8 cellular contexts compared by ENCODE assay signal in the genomic region with DNA sequence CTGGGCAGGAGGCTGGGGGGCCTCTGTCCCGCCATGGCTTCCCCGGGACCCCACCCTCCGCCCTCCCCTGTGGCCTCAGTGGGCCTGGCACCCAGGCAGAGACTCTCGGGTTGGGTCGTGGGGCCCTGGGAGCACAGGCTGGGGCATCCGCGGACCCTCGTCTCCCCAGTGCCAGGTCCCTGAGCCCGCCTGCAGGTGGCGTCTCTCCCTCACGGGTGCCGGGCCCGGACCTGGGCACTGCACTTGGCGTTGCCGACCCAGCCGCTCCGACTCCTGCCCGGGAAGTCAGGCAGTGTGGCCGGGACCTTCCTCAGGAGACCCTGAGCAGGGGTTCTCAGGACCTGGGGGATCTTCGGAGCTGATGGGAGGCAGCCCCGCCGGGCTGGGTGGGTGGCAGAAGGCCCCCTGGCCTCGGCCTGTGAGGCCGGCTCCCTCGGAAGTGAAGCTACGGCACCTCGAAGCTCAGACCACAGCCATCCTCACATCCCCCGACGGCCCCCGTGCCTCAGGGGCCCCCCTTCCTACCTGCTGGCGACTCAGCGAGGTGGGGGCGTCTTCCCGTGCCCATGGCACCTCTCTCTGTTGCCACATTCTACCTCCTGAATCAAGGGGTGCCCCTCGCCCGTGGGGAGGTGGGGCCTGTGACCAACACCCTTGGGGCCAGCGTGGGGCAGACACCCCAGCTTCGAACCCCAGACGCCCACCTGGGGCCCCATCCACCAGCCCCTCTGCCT. TPM values are rescaled to one million over a fixed set of nuclear protein-coding genes. Genes with fewer than 3 reads are reported as not detected.
A peak's percentile ranks its signal among the peaks of the same experiment; 100 is the strongest.
DNase-seq lines count a peak whose midpoint lies in the region; ATAC-seq and TF ChIP-seq lines count a peak whose summit lies in the region.

No MANE protein-coding gene starts in this region.

- CTCF ChIA-PET in Calu3 (lab: Charles Lee) = interaction anchor here (1.0 to 2.4 kb wide), 4 partner anchors 34 to 169 kb away, joined by 4 to 17 read pairs (median 8); no protein-coding TSS in a partner anchor
- CTCF ChIA-PET in activated CD4-positive, alpha-beta memory T cell treated with anti-CD3 and anti-CD28 coated beads for 36 hours (lab: Charles Lee) = interaction anchor here (0.6 to 3.4 kb wide), 57 partner anchors 8 to 318 kb away, joined by 3 to 74 read pairs (median 5); partner anchors contain the start of genes B3GALT6, C1QTNF12, CCNL2 and ISG15

- H3K9me3 Mint-ChIP-seq in Calu3 (ENCODE audit: low read depth, unreplicated experiment) (no peaks in the 10 kb centered on the region), H9 (peaks cover 8 to 9% of the 10 kb centered on the region in 2 experiments; a peak in 4 of 5 replicates), memory B cell (no peaks in the 10 kb centered on the region)
- H3K9me3 Mint-ChIP-seq in activated CD4-positive, alpha-beta memory T cell treated with anti-CD3 and anti-CD28 coated beads for 36 hours = peaks cover 3% of the 10 kb centered on the region

- H2BK12ac ChIP-seq in H9 (ENCODE audit: insufficient read length, low read depth, low read length) = no peak overlapping the region

- no CpG with 5 or more reads among the region's 39 CpGs for WGBS in H9 (ENCODE audit: extremely low coverage, insufficient read length, low lambda C conversion rate)

- H3K4me1 Mint-ChIP-seq in Calu3 (ENCODE audit: low read depth, unreplicated experiment) (peaks cover 8% of the 10 kb centered on the region), H9 (peaks cover 0 to 2% of the 10 kb centered on the region in 2 experiments; a peak in 2 of 4 replicates), memory B cell (peaks cover 13% of the 10 kb centered on the region)
- H3K4me1 Mint-ChIP-seq in activated CD4-positive, alpha-beta memory T cell treated with anti-CD3 and anti-CD28 coated beads for 36 hours (ENCODE audit: low read depth) = peaks cover 6% of the 10 kb centered on the region

- peaks cover 1% of the 10 kb centered on the region; the same call in 1 of the 2 replicates for H3K27me3 ChIP-seq in H9 (ENCODE audit: insufficient read depth, low read length)
- peaks cover 3 to 11% of the 10 kb centered on the region in 2 donors for H3K27me3 ChIP-seq in duodenal mucosa (ENCODE audit: control insufficient read depth in 1 of 2, insufficient read depth in 2 of 2, low read length in 2 of 2)

- POLR2A ChIA-PET in activated CD4-positive, alpha-beta memory T cell treated with anti-CD3 and anti-CD28 coated beads for 36 hours (lab: Charles Lee) = interaction anchor here (0.6 to 1.5 kb wide), 7 partner anchors 76 to 128 kb away, joined by 3 read pairs; no protein-coding TSS in a partner anchor

- no peak overlapping the region for H4K91ac ChIP-seq in H9 (ENCODE audit: insufficient read length, low read depth, low read length)

- H2BK5ac ChIP-seq in H9 (ENCODE audit: insufficient read length, low read length) = no peak overlapping the region

- no TSS peak for BruUV-seq in Calu3 (replicated peaks; lab: Mats Ljungman, UMichigan)

- intact Hi-C loops in Calu3 (cut with micrococcal nuclease; ENCODE audit: unreplicated experiment) = loop anchor here (2.0 to 5.0 kb wide), 2 partner anchors 41 to 125 kb away; partner anchors contain the start of gene C1QTNF12
- intact Hi-C loops in activated CD4-positive, alpha-beta memory T cell treated with anti-CD3 and anti-CD28 coated beads for 36 hours (cut with micrococcal nuclease) = loop anchor here (2.0 kb wide), 1 partner anchor 169 kb away; no protein-coding TSS in a partner anchor

- no peak overlapping the region for H2AK5ac ChIP-seq in H9 (ENCODE audit: insufficient read length, low read length)

- H3K27me3 Mint-ChIP-seq in Calu3 (ENCODE audit: unreplicated experiment) (no peaks in the 10 kb centered on the region), H9 (ENCODE audit: low read depth) (peaks cover 46% of the 10 kb centered on the region), memory B cell (peaks cover 3% of the 10 kb centered on the region)
- peaks cover 7% of the 10 kb centered on the region for H3K27me3 Mint-ChIP-seq in activated CD4-positive, alpha-beta memory T cell treated with anti-CD3 and anti-CD28 coated beads for 36 hours

- H3K9ac ChIP-seq in H9 (ENCODE audit: extremely low read depth, insufficient read length, low read length) (no peak overlapping the region), duodenal mucosa (ENCODE audit: low read depth in 1 of 2, low read length in 2 of 2) (peak overlapping the region; percentile 61 to 66)

- H3K36me3 Mint-ChIP-seq in Calu3 (ENCODE audit: insufficient read depth, unreplicated experiment) = peaks cover 11% of the 10 kb centered on the region
- H3K36me3 Mint-ChIP-seq in H9 (ENCODE audit: insufficient read depth in 1 of 3, low read depth in 3 of 3) = peaks cover 0 to 7% (median 0%) of the 10 kb centered on the region in 3 experiments; a peak in 2 of 7 replicates
- H3K36me3 Mint-ChIP-seq in activated CD4-positive, alpha-beta memory T cell treated with anti-CD3 and anti-CD28 coated beads for 36 hours = no peaks in the 10 kb centered on the region
- H3K36me3 Mint-ChIP-seq in memory B cell = no peaks in the 10 kb centered on the region

- no peak overlapping the region for H3K18ac ChIP-seq in H9 (ENCODE audit: insufficient read length, low read depth, low read length)

- no peaks in the 10 kb centered on the region for H3K23me2 ChIP-seq in H9 (ENCODE audit: insufficient read length, low read depth, low read length, poor library complexity, severe bottlenecking)

- no peak overlapping the region for H2BK15ac ChIP-seq in H9 (ENCODE audit: low read depth, low read length)

- no peak overlapping the region for H3T11ph ChIP-seq in H9 (ENCODE audit: low read length)

- H3K4me3 ChIP-seq in duodenal mucosa (ENCODE audit: low read depth in 1 of 2, low read length in 2 of 2) = peak overlapping the region; percentile 43 to 63

- H2BK120ac ChIP-seq in H9 (ENCODE audit: low read depth, low read length, poor library complexity, severe bottlenecking) = no peak overlapping the region

- H3K4me1 ChIP-seq in H9 (ENCODE audit: insufficient read depth, low read length) (no peaks in the 10 kb centered on the region), duodenal mucosa (ENCODE audit: control insufficient read depth in 1 of 2, insufficient read depth in 2 of 2, low read length in 2 of 2) (peaks cover 39 to 47% of the 10 kb centered on the region in 2 donors)

- no peak overlapping the region for H4K5ac ChIP-seq in H9 (ENCODE audit: insufficient read length, low read depth, low read length)

- peak overlapping the region; percentile 30 for H3K4me3 Mint-ChIP-seq in Calu3 (ENCODE audit: low read depth, unreplicated experiment)
- H3K4me3 Mint-ChIP-seq in H9 = no peak overlapping the region
- no peak overlapping the region for H3K4me3 Mint-ChIP-seq in activated CD4-positive, alpha-beta memory T cell treated with anti-CD3 and anti-CD28 coated beads for 36 hours
- H3K4me3 Mint-ChIP-seq in memory B cell = peak overlapping the region; percentile 43

- no peaks in the 10 kb centered on the region for H4K20me1 ChIP-seq in H9 (ENCODE audit: control insufficient read depth, insufficient read depth, insufficient read length)

- peak; percentile 85 for TF ChIP-seq CTCF in Calu3 (IDR thresholded peaks at IDR 0.05; ENCODE audit: unreplicated experiment)
- peak; percentile 95 for TF ChIP-seq CTCF in H9 (conservative IDR thresholded peaks at IDR 0.05)

- no peak overlapping the region for H3K27ac ChIP-seq in H9 (ENCODE audit: insufficient read length, low read depth, low read length)
- no peak overlapping the region for H3K27ac ChIP-seq in duodenal mucosa (ENCODE audit: low read depth, low read length)

- H3K9me3 ChIP-seq in H9 (ENCODE audit: control insufficient read depth, low read depth, low read length) (no peaks in the 10 kb centered on the region), duodenal mucosa (ENCODE audit: control insufficient read depth in 1 of 2, low read length in 2 of 2) (no peaks in the 10 kb centered on the region)

- H3K36me3 ChIP-seq in duodenal mucosa (ENCODE audit: control insufficient read depth in 1 of 2, insufficient read depth in 2 of 2, low read length in 2 of 2) = no peaks in the 10 kb centered on the region

- H3K14ac ChIP-seq in H9 (ENCODE audit: insufficient read depth, low read length) = no peak overlapping the region; the same call in 1 of the 2 replicates

- no peak overlapping the region for H2AFZ ChIP-seq in H9 (ENCODE audit: low read length)

- ATAC-seq in memory B cell (ENCODE audit: low read depth) (peak; percentile 96), GM21526 (IDR thresholded peaks at IDR 0.05; ENCODE audit: low FRiP score, unreplicated experiment) (no peak)

- H3K79me1 ChIP-seq in H9 (ENCODE audit: insufficient read depth, low read depth, low read length, poor library complexity, severe bottlenecking) = no peaks in the 10 kb centered on the region

- H3K23ac ChIP-seq in H9 (ENCODE audit: insufficient read length, low read depth, low read length) = no peak overlapping the region

- H2BK20ac ChIP-seq in H9 (ENCODE audit: low read depth, low read length, poor library complexity, severe bottlenecking) = no peak overlapping the region

- H3K79me2 ChIP-seq in H9 (ENCODE audit: insufficient read depth, low read length) = no peaks in the 10 kb centered on the region

- no peak overlapping the region for H3K4me2 ChIP-seq in H9 (ENCODE audit: insufficient read depth, insufficient read length, low read length)

- no peak overlapping the region for H4K8ac ChIP-seq in H9 (replicated peaks; ENCODE audit: insufficient read length, low read depth, low read length)

- H3K4ac ChIP-seq in H9 (ENCODE audit: low read depth, low read length) = no peak overlapping the region

- H3K56ac ChIP-seq in H9 (ENCODE audit: insufficient read length, low read depth, low read length) = no peak overlapping the region

- DNase-seq in Calu3 (peak; percentile 88), H9 (peak; percentile 86), NCI-H460 (ENCODE audit: extremely low read depth, low read depth) (peak; percentile 62), memory B cell (ENCODE audit: low spot score in 2 of 2) (peak; percentile 91 to 93)
- peak; percentile 89 for DNase-seq in activated CD4-positive, alpha-beta memory T cell treated with anti-CD3 and anti-CD28 coated beads for 36 hours
- peak; percentile 71 to 78 (median 76) for DNase-seq in stimulated activated CD4-positive, alpha-beta T cell treated with anti-CD3 and anti-CD28 coated beads, TNF-alpha, amount 100 ng/mL, for 4 hours (ENCODE audit: low read depth in 3 of 3)

- H3K27ac Mint-ChIP-seq in Calu3 (ENCODE audit: unreplicated experiment) (no peak overlapping the region), H9 (no peak overlapping the region), memory B cell (peak overlapping the region; percentile 68)
- H3K27ac Mint-ChIP-seq in activated CD4-positive, alpha-beta memory T cell treated with anti-CD3 and anti-CD28 coated beads for 36 hours = no peak overlapping the region

RNA-seq across cellular contexts. Expression of gene C1orf159, which starts 6.4 kb away (rescaled TPM):
- 32.4 and 34.7 TPM in 2 replicates for total RNA-seq in Calu3 (2022)
- 10.1 and 12.3 TPM in 2 replicates for total RNA-seq in H9 (2021)
- total RNA-seq in NCI-H460 (2014; rRNA removed; shearing (Covaris generic)) = 3.9 and 5.5 TPM in 2 replicates
- polyA plus RNA-seq in NCI-H460 (2014; cell fraction: nucleus; rRNA removed) = 42.3 and 43.2 TPM in 2 replicates
- total RNA-seq in activated CD4-positive, alpha-beta memory T cell treated with anti-CD3 and anti-CD28 coated beads for 36 hours = 10 to 100 TPM; 19.5 to 20.5 TPM

RNA-seq across cellular contexts. Expression of gene RNF223, which starts 48.1 kb away (rescaled TPM):
- 5.0 and 5.6 TPM in 2 replicates for total RNA-seq in Calu3 (2022)
- total RNA-seq in H9 (2021) = not detected in 2 replicates
- 0.20 TPM in 1 of 2 replicates, not detected in the other for total RNA-seq in NCI-H460 (2014; rRNA removed; shearing (Covaris generic))
- not detected in 2 replicates for polyA plus RNA-seq in NCI-H460 (2014; cell fraction: nucleus; rRNA removed)
- total RNA-seq in activated CD4-positive, alpha-beta memory T cell treated with anti-CD3 and anti-CD28 coated beads for 36 hours = not detected

RNA-seq across cellular contexts. Expression of gene TTLL10, which starts 51.4 kb away (rescaled TPM):
- total RNA-seq in Calu3 (2022) (2.4 and 3.5 TPM in 2 replicates), H9 (2021) (0.68 and 0.79 TPM in 2 replicates)
- total RNA-seq in NCI-H460 (2014; rRNA removed; shearing (Covaris generic)) = not detected in 2 replicates
- not detected in 2 replicates for polyA plus RNA-seq in NCI-H460 (2014; cell fraction: nucleus; rRNA removed)
- not detected for total RNA-seq in activated CD4-positive, alpha-beta memory T cell treated with anti-CD3 and anti-CD28 coated beads for 36 hours

Comparison
In these comparisons a context has a peak if more than half of its experiments do, and no peak if none do; other contexts are left out.
1. H3K4me3 Mint-ChIP-seq: peak in Calu3 (single experiment) and memory B cell (single experiment); none in H9 (0 of 2) and activated CD4-positive, alpha-beta memory T cell treated with anti-CD3 and anti-CD28 coated beads for 36 hours (single experiment).
2. Peak in every context shown above with its lines, with median percentiles within 50 percentile points of each other: DNase-seq.